ENCODE assay signal across 12 cellular contexts in the genomic region with DNA sequence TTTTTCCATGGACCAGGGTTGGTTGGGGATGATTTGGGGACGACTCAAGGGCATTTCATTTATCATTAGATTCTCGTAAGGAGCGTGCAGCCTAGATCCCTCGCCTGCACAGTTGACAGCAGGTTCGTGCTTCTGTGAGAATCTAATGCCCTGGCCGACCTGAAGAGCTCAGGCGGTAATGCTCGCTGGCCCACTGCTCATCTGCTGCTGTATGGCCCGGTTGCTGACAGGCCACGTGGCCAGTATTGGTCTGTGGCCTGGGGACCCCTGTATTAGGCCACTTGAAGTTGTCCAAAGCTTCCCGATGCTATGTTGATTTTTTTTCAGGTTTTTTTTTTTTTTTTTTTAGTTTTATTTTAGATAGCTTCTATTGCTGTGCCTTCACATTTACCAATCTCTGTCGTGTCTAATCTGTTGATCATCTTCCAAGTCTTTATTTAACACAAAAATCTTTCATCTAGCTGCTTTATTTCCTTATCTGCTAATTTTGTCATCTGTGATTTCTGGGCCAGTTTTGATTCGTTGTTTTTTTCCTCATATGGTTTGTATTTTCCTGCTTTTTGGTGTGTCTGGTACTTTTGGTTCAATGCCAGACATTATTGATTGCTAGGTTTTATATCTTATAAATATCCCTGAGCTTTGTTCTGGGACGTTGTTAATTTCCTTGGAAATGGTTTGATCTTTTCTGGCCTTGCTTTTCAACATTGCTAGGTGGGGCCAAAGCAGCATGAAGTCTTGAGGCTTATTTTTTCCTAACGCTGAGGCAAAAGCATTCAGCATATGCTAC.
"Had no signal": no experiment of that assay in that cellular context is flagged by ENCODE, and none has a peak within 500 bp of the region (broad histone marks: within the 10 kb centered on the region; RNA-seq: fewer than 3 reads in every experiment).

No MANE protein-coding gene starts in this region.

- H3K9me3 ChIP-seq: gastroesophageal sphincter, right atrium auricular region, transverse colon had no signal

- DNase-seq: activated CD4-positive, alpha-beta T cell treated with anti-CD3 and anti-CD28 coated beads for 4 hours; activated gamma-delta T cell; activated naive CD8-positive, alpha-beta T cell treated with anti-CD3 and anti-CD28 coated beads, Interleukin-2, amount 50 U/mL, for 24 hours; cortex of kidney; effector memory CD4-positive, alpha-beta T cell; substantia nigra; T-cell; transverse colon had no signal

- H3K27me3 Mint-ChIP-seq: activated naive CD8-positive, alpha-beta T cell treated with anti-CD3 and anti-CD28 coated beads, Interleukin-2, amount 50 U/mL, for 24 hours; T-cell had no signal

- H3K4me1 Mint-ChIP-seq: activated naive CD8-positive, alpha-beta T cell treated with anti-CD3 and anti-CD28 coated beads, Interleukin-2, amount 50 U/mL, for 24 hours had no signal

- H3K4me3 Mint-ChIP-seq: activated naive CD8-positive, alpha-beta T cell treated with anti-CD3 and anti-CD28 coated beads, Interleukin-2, amount 50 U/mL, for 24 hours; T-cell had no signal

- H3K4me3 ChIP-seq: gastroesophageal sphincter, right atrium auricular region, smooth muscle cell, transverse colon had no signal

- ATAC-seq: activated naive CD8-positive, alpha-beta T cell treated with anti-CD3 and anti-CD28 coated beads, Interleukin-2, amount 50 U/mL, for 24 hours; gastroesophageal sphincter; T-cell had no signal

- H3K27me3 ChIP-seq: gastroesophageal sphincter, right atrium auricular region, transverse colon had no signal

- H3K4me1 ChIP-seq: gastroesophageal sphincter, right atrium auricular region, transverse colon had no signal

- H3K27ac Mint-ChIP-seq: activated naive CD8-positive, alpha-beta T cell treated with anti-CD3 and anti-CD28 coated beads, Interleukin-2, amount 50 U/mL, for 24 hours had no signal

- H3K27ac ChIP-seq: epithelial cell of prostate, gastroesophageal sphincter, right atrium auricular region, transverse colon had no signal

- H3K9me3 Mint-ChIP-seq: activated naive CD8-positive, alpha-beta T cell treated with anti-CD3 and anti-CD28 coated beads, Interleukin-2, amount 50 U/mL, for 24 hours; T-cell had no signal
